8 cellular contexts compared by ENCODE assay signal in the genomic region with DNA sequence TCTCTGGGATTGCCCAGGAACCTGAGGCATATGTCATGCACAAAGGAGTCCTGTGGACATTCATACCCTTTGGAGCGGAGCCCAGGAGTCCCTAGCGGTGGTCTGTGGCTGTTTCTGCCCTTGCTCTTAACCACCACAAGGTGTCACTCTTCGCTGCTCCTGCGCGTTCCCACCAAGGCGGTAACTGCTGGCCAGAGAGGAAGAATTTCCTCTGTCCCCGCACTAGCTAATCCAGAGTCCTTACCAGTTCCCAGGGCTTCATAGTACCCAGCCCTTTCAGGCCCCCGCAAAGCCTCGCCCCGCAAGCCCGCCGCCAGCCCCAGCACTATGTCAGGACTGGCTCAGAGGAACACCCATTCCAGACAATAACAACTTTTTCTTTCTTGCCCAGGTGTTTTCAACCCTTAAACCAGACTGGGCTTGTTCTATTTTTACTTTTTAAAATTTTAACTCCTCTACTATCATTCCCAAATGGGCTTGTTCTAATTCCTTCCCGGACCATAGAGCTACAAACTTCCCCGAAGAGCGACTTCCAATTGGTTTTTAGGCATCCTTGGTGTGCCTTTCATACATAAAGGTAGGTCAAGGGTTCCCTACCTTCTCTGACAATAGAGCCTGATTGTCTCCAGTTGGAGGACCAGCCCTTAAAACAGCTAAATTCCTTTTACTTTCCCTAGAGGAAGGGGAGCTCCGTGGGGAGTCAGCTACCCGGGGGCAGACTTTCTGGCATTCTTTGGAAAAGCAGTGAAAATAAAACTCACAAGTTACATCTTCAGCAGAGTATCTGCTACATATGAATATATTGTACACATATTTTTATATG. TPM values are rescaled to one million over a fixed set of nuclear protein-coding genes. Genes with fewer than 3 reads are reported as not detected.
A peak's percentile ranks its signal among the peaks of the same experiment; 100 is the strongest.
DNase-seq lines count a peak whose midpoint lies in the region; ATAC-seq and TF ChIP-seq lines count a peak whose summit lies in the region.

No MANE protein-coding gene starts in this region.

- peak overlapping the region; percentile 41 for H3K4me2 ChIP-seq in Karpas-422 (ENCODE audit: low read depth, low read length, poor library complexity, severe bottlenecking)

- peaks cover 4% of the 10 kb centered on the region; the same call in 1 of the 2 replicates for H3K4me1 ChIP-seq in Karpas-422 (ENCODE audit: low read length)

- no peaks in the 10 kb centered on the region for H3K79me2 ChIP-seq in Karpas-422 (ENCODE audit: low read length)

- H3K27ac Mint-ChIP-seq in naive B cell = peak overlapping the region in 1 of 6 donors; percentile 28

- peaks cover 6 to 8% (median 8%) of the 10 kb centered on the region in 3 donors for H3K4me1 Mint-ChIP-seq in naive B cell

- no peaks in the 10 kb centered on the region for H4K20me1 ChIP-seq in Karpas-422 (ENCODE audit: insufficient read depth, low read depth, low read length)

- peak overlapping the region in 3 of 8 donors; percentile 10 to 24 (median 17) for H3K4me3 Mint-ChIP-seq in naive B cell

- H3K9me2 ChIP-seq in Karpas-422 (replicated peaks; ENCODE audit: insufficient read depth, low read length) = no peaks in the 10 kb centered on the region

- H3K36me3 Mint-ChIP-seq in naive B cell = no peaks in the 10 kb centered on the region

- H3K9ac ChIP-seq in Karpas-422 (ENCODE audit: low read length) = 0 out of 2 replicates have a peak overlapping the region, but pooled peaks have one; percentile 22

- DNase-seq in CD1c-positive myeloid dendritic cell (ENCODE audit: extremely low spot score) (peak; percentile 89), Karpas-422 (peak; percentile 89), activated T-cell treated with anti-CD3 and anti-CD28 coated beads for 48 hours (ENCODE audit: low read depth) (peak; percentile 52), fibroblast of gingiva (ENCODE audit: low read depth) (peak; percentile 79), naive B cell (peak; percentile 63)
- peak; percentile 37 to 39 for DNase-seq in stimulated activated CD8-positive, alpha-beta memory T cell treated with anti-CD3 and anti-CD28 coated beads, Interleukin-7, amount 100 ng/mL, for 48 hours (ENCODE audit: extremely low read depth in 1 of 2, low read depth in 1 of 2)

- no peak overlapping the region for H3K27ac ChIP-seq in Karpas-422 (ENCODE audit: low read length)

- no peak overlapping the region for H2AFZ ChIP-seq in Karpas-422 (ENCODE audit: low read length)

- H3K36me3 ChIP-seq in Karpas-422 (ENCODE audit: insufficient read depth, low read length) = no peaks in the 10 kb centered on the region

- peaks cover 0 to 4% (median 0%) of the 10 kb centered on the region in 3 donors for H3K27me3 Mint-ChIP-seq in naive B cell

- no peaks in the 10 kb centered on the region for H3K27me3 ChIP-seq in Karpas-422 (ENCODE audit: low read length)

- ATAC-seq in GM21381 (IDR thresholded peaks at IDR 0.05; ENCODE audit: unreplicated experiment) = peak; percentile 93
- peak; percentile 95 to 97 for ATAC-seq in naive B cell (ENCODE audit: low read depth in 2 of 2)

- no peaks in the 10 kb centered on the region for H3K9me3 Mint-ChIP-seq in naive B cell

- H3K9me3 ChIP-seq in Karpas-422 (ENCODE audit: low read length) = no peaks in the 10 kb centered on the region

- no peak overlapping the region for H3K4me3 ChIP-seq in Karpas-422 (ENCODE audit: low read length)

TF ChIP-seq in PFSK-1, 5 proteins besides CTCF, POLR2A, EP300 and RAD21:
- TF ChIP-seq FOXP2 (optimal IDR thresholded peaks at IDR 0.05; ENCODE audit: borderline replicate concordance, extremely low read depth, extremely low read length, insufficient read depth) (peak; percentile 88), POLR2AphosphoS5 (IDR thresholded peaks at IDR 0.05; ENCODE audit: low read depth, low read length) (no peak), TAF1 (IDR thresholded peaks at IDR 0.05; ENCODE audit: borderline replicate concordance, insufficient read depth, low read length) (no peak), SIN3A (IDR thresholded peaks at IDR 0.05; ENCODE audit: borderline replicate concordance, insufficient read depth, low read length) (no peak)
- TF ChIP-seq, protein P1, sequence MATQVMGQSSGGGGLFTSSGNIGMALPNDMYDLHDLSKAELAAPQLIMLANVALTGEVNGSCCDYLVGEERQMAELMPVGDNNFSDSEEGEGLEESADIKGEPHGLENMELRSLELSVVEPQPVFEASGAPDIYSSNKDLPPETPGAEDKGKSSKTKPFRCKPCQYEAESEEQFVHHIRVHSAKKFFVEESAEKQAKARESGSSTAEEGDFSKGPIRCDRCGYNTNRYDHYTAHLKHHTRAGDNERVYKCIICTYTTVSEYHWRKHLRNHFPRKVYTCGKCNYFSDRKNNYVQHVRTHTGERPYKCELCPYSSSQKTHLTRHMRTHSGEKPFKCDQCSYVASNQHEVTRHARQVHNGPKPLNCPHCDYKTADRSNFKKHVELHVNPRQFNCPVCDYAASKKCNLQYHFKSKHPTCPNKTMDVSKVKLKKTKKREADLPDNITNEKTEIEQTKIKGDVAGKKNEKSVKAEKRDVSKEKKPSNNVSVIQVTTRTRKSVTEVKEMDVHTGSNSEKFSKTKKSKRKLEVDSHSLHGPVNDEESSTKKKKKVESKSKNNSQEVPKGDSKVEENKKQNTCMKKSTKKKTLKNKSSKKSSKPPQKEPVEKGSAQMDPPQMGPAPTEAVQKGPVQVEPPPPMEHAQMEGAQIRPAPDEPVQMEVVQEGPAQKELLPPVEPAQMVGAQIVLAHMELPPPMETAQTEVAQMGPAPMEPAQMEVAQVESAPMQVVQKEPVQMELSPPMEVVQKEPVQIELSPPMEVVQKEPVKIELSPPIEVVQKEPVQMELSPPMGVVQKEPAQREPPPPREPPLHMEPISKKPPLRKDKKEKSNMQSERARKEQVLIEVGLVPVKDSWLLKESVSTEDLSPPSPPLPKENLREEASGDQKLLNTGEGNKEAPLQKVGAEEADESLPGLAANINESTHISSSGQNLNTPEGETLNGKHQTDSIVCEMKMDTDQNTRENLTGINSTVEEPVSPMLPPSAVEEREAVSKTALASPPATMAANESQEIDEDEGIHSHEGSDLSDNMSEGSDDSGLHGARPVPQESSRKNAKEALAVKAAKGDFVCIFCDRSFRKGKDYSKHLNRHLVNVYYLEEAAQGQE (IDR thresholded peaks at IDR 0.05; ENCODE audit: insufficient read depth in 1 of 2, low read depth in 2 of 2, low read length in 2 of 2) = 0 out of 4 replicates have a peak, but pooled peaks of 1 of the 2 experiments have one; percentile 43

RNA-seq across cellular contexts. Expression of a gene that starts 31.8 kb away (rescaled TPM):
- 0.34 and 0.79 TPM in 2 replicates for total RNA-seq in Karpas-422 (2014; rRNA removed; shearing (Covaris generic); ENCODE audit: low replicate concordance)
- 1.8 TPM for polyA plus RNA-seq in PFSK-1 (2012; ENCODE audit: insufficient read length, low read depth)
- under 1 TPM in 3 of 6 donors, not detected in 3; 0.38 to 0.83 (median 0.40) TPM for polyA plus RNA-seq in naive B cell (ENCODE audit: low read depth in 6 of 6)

RNA-seq across cellular contexts. Expression of a gene that starts 54.8 kb away (rescaled TPM):
- 29.9 and 41.7 TPM in 2 replicates for total RNA-seq in Karpas-422 (2014; rRNA removed; shearing (Covaris generic); ENCODE audit: low replicate concordance)
- polyA plus RNA-seq in PFSK-1 (2012; ENCODE audit: insufficient read length, low read depth) = 52.9 TPM
- 10 to 100 TPM; 33.6 to 80.2 (median 54.1) TPM for polyA plus RNA-seq in naive B cell (ENCODE audit: low read depth in 6 of 6)

Comparison
In these comparisons a context has a peak if more than half of its experiments do, and no peak if none do; other contexts are left out.
1. DNase-seq: peak in every context shown above with its lines; median percentile 89 in CD1c-positive myeloid dendritic cell; 89 in Karpas-422; 79 in fibroblast of gingiva; 63 in naive B cell; 52 in activated T-cell treated with anti-CD3 and anti-CD28 coated beads for 48 hours; 38 in stimulated activated CD8-positive, alpha-beta memory T cell treated with anti-CD3 and anti-CD28 coated beads, Interleukin-7, amount 100 ng/mL, for 48 hours.